ENCODE assay signal across 8 cellular contexts in the genomic region with DNA sequence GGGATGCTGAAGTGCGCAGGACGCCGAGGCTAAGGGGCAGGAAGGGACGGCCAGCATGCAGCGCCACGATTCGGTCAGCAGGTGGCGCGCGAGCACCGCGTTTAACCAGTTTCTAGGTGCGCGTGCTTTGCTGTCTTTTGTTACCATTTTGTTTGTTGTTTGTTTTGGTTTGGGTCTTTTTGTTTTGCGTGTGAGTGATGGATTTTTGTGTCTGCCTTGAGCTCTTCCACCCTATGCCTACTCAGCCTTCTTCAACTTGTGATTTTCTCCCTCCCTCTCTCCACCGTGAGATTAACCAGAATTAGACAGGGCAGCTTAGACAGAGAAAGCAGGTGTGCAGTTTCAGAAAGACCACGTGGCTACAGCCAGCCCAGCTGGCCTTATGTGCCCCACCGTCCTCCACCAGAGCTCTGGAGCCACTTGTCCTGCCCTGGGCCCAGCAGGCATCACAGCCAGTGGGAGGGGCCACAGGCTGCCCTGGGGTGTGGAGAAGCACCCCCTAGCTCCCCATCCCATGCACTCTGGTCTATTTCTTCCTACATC.
DNase-seq lines count a peak whose midpoint lies in the region; ATAC-seq and TF ChIP-seq lines count a peak whose summit lies in the region.

No MANE protein-coding gene starts in this region.

- H3K4me3 Mint-ChIP-seq in activated CD4-positive, alpha-beta T cell treated with anti-CD3 and anti-CD28 coated beads, Interleukin-2, amount 10 ng/mL, durations not matched to agents 24 days and 14 days: peak overlapping the region; percentile 64

- H3K27ac Mint-ChIP-seq in activated CD4-positive, alpha-beta T cell treated with anti-CD3 and anti-CD28 coated beads, Interleukin-2, amount 10 ng/mL, durations not matched to agents 24 days and 14 days: no peak overlapping the region

- 2 to 3% methylated on average over 18 of the region's 18 CpGs for WGBS in lower leg skin, 2 donors

- no peak for TF ChIP-seq POLR2A in lower leg skin (IDR thresholded peaks at IDR 0.05)

- intact Hi-C loops in activated CD4-positive, alpha-beta T cell treated with anti-CD3 and anti-CD28 coated beads, Interleukin-2, amount 10 ng/mL, durations not matched to agents 24 days and 14 days (cut with micrococcal nuclease): loop anchor here (1.0 to 5.0 kb wide), 4 partner anchors 105 to 1664 kb away; no protein-coding TSS in a partner anchor
- intact Hi-C loops in lower leg skin (cut with DNase I; ENCODE audit: low total_unique reads): no loop called here

- H3K4me3 ChIP-seq in lower leg skin (ENCODE audit: low read depth, poor library complexity, severe bottlenecking): no peak overlapping the region

- no peaks in the 10 kb centered on the region for H3K27me3 Mint-ChIP-seq in activated CD4-positive, alpha-beta T cell treated with anti-CD3 and anti-CD28 coated beads, Interleukin-2, amount 10 ng/mL, durations not matched to agents 24 days and 14 days

- H3K36me3 Mint-ChIP-seq in activated CD4-positive, alpha-beta T cell treated with anti-CD3 and anti-CD28 coated beads, Interleukin-2, amount 10 ng/mL, durations not matched to agents 24 days and 14 days (ENCODE audit: low read depth): no peaks in the 10 kb centered on the region

- no peaks in the 10 kb centered on the region for H3K9me3 Mint-ChIP-seq in activated CD4-positive, alpha-beta T cell treated with anti-CD3 and anti-CD28 coated beads, Interleukin-2, amount 10 ng/mL, durations not matched to agents 24 days and 14 days

- DNase-seq in C1 segment of cervical spinal cord (lab: John Stamatoyannopoulos, UW) (peak in 11 of 14 donors; percentile 10 to 70 (median 46)), NCI-H446 treated with DMSO at 0.1 percent for 48 hours (lab: John Stamatoyannopoulos, UW) (peak; percentile 64), dedifferentiated amniotic fluid mesenchymal stem cell (ENCODE audit: extremely low spot score) (peak; percentile 23), lower leg skin (ENCODE audit: low spot score in 2 of 2) (peak; percentile 45 to 94)
- peak; percentile 93 for DNase-seq in activated CD4-positive, alpha-beta T cell treated with anti-CD3 and anti-CD28 coated beads, Interleukin-2, amount 10 ng/mL, durations not matched to agents 24 days and 14 days
- peak; percentile 52 to 58 (median 54) for DNase-seq in stimulated activated CD4-positive, alpha-beta T cell treated with anti-CD3 and anti-CD28 coated beads, TNF-alpha, amount 100 ng/mL, for 4 hours (ENCODE audit: low read depth in 3 of 3)

- ATAC-seq in GM19324 (IDR thresholded peaks at IDR 0.05; ENCODE audit: low FRiP score, unreplicated experiment): peak; percentile 91
- ATAC-seq in HG03378 (IDR thresholded peaks at IDR 0.05; ENCODE audit: unreplicated experiment): peak; percentile 87

- peaks cover 7% of the 10 kb centered on the region for H3K4me1 Mint-ChIP-seq in activated CD4-positive, alpha-beta T cell treated with anti-CD3 and anti-CD28 coated beads, Interleukin-2, amount 10 ng/mL, durations not matched to agents 24 days and 14 days

- peak in 1 of 3 donors; percentile 87 for TF ChIP-seq CTCF in lower leg skin (IDR thresholded peaks at IDR 0.05)

Comparison
In these comparisons a context has a peak if more than half of its experiments do, and no peak if none do; other contexts are left out.
1. DNase-seq: peak in every context shown above with its lines; median percentile 93 in activated CD4-positive, alpha-beta T cell treated with anti-CD3 and anti-CD28 coated beads, Interleukin-2, amount 10 ng/mL, durations not matched to agents 24 days and 14 days; 70 in lower leg skin; 64 in NCI-H446 treated with DMSO at 0.1 percent for 48 hours; 54 in stimulated activated CD4-positive, alpha-beta T cell treated with anti-CD3 and anti-CD28 coated beads, TNF-alpha, amount 100 ng/mL, for 4 hours; 46 in C1 segment of cervical spinal cord; 23 in dedifferentiated amniotic fluid mesenchymal stem cell.